ENCODE assay signal across 16 cellular contexts in genomic region chr4:41185614-41186609, GRCh38. TPM values are rescaled to one million over a fixed set of nuclear protein-coding genes. Genes with fewer than 3 reads are reported as not detected.
DNase-seq lines count a peak whose midpoint lies in the region; ATAC-seq and TF ChIP-seq lines count a peak whose summit lies in the region.
"Had no signal": no experiment of that assay in that cellular context is flagged by ENCODE, and none has a peak within 500 bp of the region (broad histone marks: within the 10 kb centered on the region; RNA-seq: fewer than 3 reads in every experiment).

No MANE protein-coding gene starts in this region.

- peak overlapping the region in 37 of 59 donors; percentile 1 to 73 (median 36) for H3K27ac ChIP-seq in dorsolateral prefrontal cortex
- H3K27ac ChIP-seq: neural progenitor cell, spleen had no signal

- ATAC-seq in left lobe of liver (peak; percentile 60), HG03135 (IDR thresholded peaks at IDR 0.05; ENCODE audit: unreplicated experiment) (no peak), GM21367 (IDR thresholded peaks at IDR 0.05; ENCODE audit: unreplicated experiment) (no peak), HG02938 (IDR thresholded peaks at IDR 0.05; ENCODE audit: unreplicated experiment) (no peak)
- ATAC-seq: CD8-positive, alpha-beta T cell; left ventricle myocardium superior had no signal

- TF ChIP-seq CTCF in dorsolateral prefrontal cortex (IDR thresholded peaks at IDR 0.05 in 54 of 56, conservative IDR thresholded peaks at IDR 0.05 in 2 of 56; ENCODE audit: low read depth in 1 of 56, partially characterized antibody in 56 of 56), result no peak
- TF ChIP-seq CTCF in GM10266 (IDR thresholded peaks at IDR 0.05; ENCODE audit: control insufficient read depth, insufficient read depth, low read depth, missing control alignments), result no peak

- H3K27me3 ChIP-seq in dorsolateral prefrontal cortex, result no peaks in the 10 kb centered on the region
- H3K27me3 ChIP-seq: neural progenitor cell, spleen had no signal

- intact Hi-C loops in dorsolateral prefrontal cortex (cut with DNase I), result no loop called here

- DNase-seq in NCI-H69 (lab: John Stamatoyannopoulos, UW) (peak; percentile 50), dorsolateral prefrontal cortex (no peak), left lobe of liver (ENCODE audit: low spot score) (no peak), GM10266 (ENCODE audit: extremely low spot score) (no peak)
- DNase-seq: activated CD4-positive, CD25-positive, alpha-beta regulatory T cell; activated CD8-positive, alpha-beta memory T cell treated with anti-CD3 and anti-CD28 coated beads, Interleukin-2, amount 50 U/mL, for 4 hours; CD8-positive, alpha-beta T cell; glutamatergic neuron; KBM-7; left ventricle myocardium superior; NCI-H1930; spleen had no signal

- peak overlapping the region in 11 of 59 donors; percentile 2 to 36 (median 16) for H3K4me3 ChIP-seq in dorsolateral prefrontal cortex
- H3K4me3 ChIP-seq: neural progenitor cell, spleen had no signal

RNA-seq across cellular contexts. Expression of gene APBB2, which starts 28.4 kb away (rescaled TPM):
- 100 to 1,000 TPM in 78 of 120 experiments, 10 to 100 TPM in 42; 71.7 to 260 (median 112) TPM for total RNA-seq in dorsolateral prefrontal cortex
- total RNA-seq in left lobe of liver, result 26.2 TPM
